10 cellular contexts compared by ENCODE assay signal in genomic region chr7:108097703-108098102, GRCh38. TPM values are rescaled to one million over a fixed set of nuclear protein-coding genes. Genes with fewer than 3 reads are reported as not detected.
DNase-seq lines count a peak whose midpoint lies in the region; ATAC-seq and TF ChIP-seq lines count a peak whose summit lies in the region.
"Had no signal": no experiment of that assay in that cellular context is flagged by ENCODE, and none has a peak within 500 bp of the region (broad histone marks: within the 10 kb centered on the region; RNA-seq: fewer than 3 reads in every experiment).

No MANE protein-coding gene starts in this region.

- BruUV-seq in MCF 10A (replicated peaks; lab: Mats Ljungman, UMichigan): no TSS peak

- TF ChIP-seq CTCF in MCF 10A (IDR thresholded peaks at IDR 0.05; ENCODE audit: unreplicated experiment): peak; percentile 42
- no peak for TF ChIP-seq CTCF in breast epithelium (IDR thresholded peaks at IDR 0.05)
- peak; percentile 67 for TF ChIP-seq CTCF in foreskin keratinocyte (conservative IDR thresholded peaks at IDR 0.05)
- peak; percentile 62 for TF ChIP-seq CTCF in type B pancreatic cell (conservative IDR thresholded peaks at IDR 0.05)

- no peak overlapping the region for H3K4me3 Mint-ChIP-seq in MCF 10A (ENCODE audit: unreplicated experiment)
- H3K4me3 Mint-ChIP-seq in type B pancreatic cell: no peak overlapping the region
- H3K4me3 Mint-ChIP-seq in CD8-positive, alpha-beta memory T cell: no peak overlapping the region

- POLR2A ChIA-PET in MCF 10A (lab: Yijun Ruan, JAX): interaction anchor here (1.2 to 1.5 kb wide), 2 partner anchors 19 to 98 kb away, joined by 4 to 5 read pairs; no protein-coding TSS in a partner anchor
- POLR2A ChIA-PET in CD8-positive, alpha-beta memory T cell (lab: Charles Lee): no interaction called here

- DNase-seq in MCF 10A (ENCODE audit: unreplicated experiment): peak; percentile 66
- DNase-seq in breast epithelium (ENCODE audit: low spot score in 2 of 2): no peak
- peak; percentile 44 for DNase-seq in RPMI8226
- DNase-seq in foreskin keratinocyte: no peak
- no peak for DNase-seq in type B pancreatic cell (ENCODE audit: extremely low spot score, unreplicated experiment)
- DNase-seq in stimulated activated CD4-positive, alpha-beta T cell treated with anti-CD3 and anti-CD28 coated beads, Interleukin-1b, Interleukin-23, amount 100 ng/mL, for 48 hours: no peak
- DNase-seq in CD8-positive, alpha-beta memory T cell: no peak
- DNase-seq in activated T-cell treated with anti-CD3 and anti-CD28 coated beads, Interleukin-2, amount 50 U/mL, for 48 hours: no peak
- DNase-seq: NCI-H526 had no signal

- H3K4me1 ChIP-seq in breast epithelium (peaks cover 0 to 4% of the 10 kb centered on the region in 2 donors), foreskin keratinocyte (no peaks in the 10 kb centered on the region)
- no peaks in the 10 kb centered on the region for H3K4me1 ChIP-seq in CD8-positive, alpha-beta memory T cell (ENCODE audit: insufficient read depth, low read length)

- TF ChIP-seq POLR2A in breast epithelium (IDR thresholded peaks at IDR 0.05): no peak

- intact Hi-C loops in MCF 10A (cut with micrococcal nuclease): loop anchor here (2.0 to 5.0 kb wide), 2 partner anchors 95 to 150 kb away; partner anchors contain the start of gene LAMB1
- intact Hi-C loops in breast epithelium (cut with DNase I; ENCODE audit: low total_unique reads): no loop called here

- H3K36me3 Mint-ChIP-seq in MCF 10A (ENCODE audit: insufficient read depth, unreplicated experiment) (no peaks in the 10 kb centered on the region), type B pancreatic cell (no peaks in the 10 kb centered on the region)
- H3K36me3 Mint-ChIP-seq in CD8-positive, alpha-beta memory T cell: no peaks in the 10 kb centered on the region

- H3K27ac Mint-ChIP-seq in MCF 10A (ENCODE audit: low read depth, unreplicated experiment) (no peak overlapping the region), type B pancreatic cell (no peak overlapping the region)
- no peak overlapping the region for H3K27ac Mint-ChIP-seq in CD8-positive, alpha-beta memory T cell

- H3K4me3 ChIP-seq in breast epithelium: no peak overlapping the region
- no peak overlapping the region for H3K4me3 ChIP-seq in CD8-positive, alpha-beta memory T cell (ENCODE audit: low read length)
- H3K4me3 ChIP-seq: BLaER1 treated with 17β-estradiol and CSF1 and Interleukin-3, amounts not matched to agents 10 nM and 100 nM had no signal

- H3K27me3 Mint-ChIP-seq in MCF 10A (ENCODE audit: insufficient read depth, unreplicated experiment): peaks cover 10% of the 10 kb centered on the region
- H3K27me3 Mint-ChIP-seq in type B pancreatic cell: no peaks in the 10 kb centered on the region
- peaks cover 1 to 11% of the 10 kb centered on the region in 2 donors for H3K27me3 Mint-ChIP-seq in CD8-positive, alpha-beta memory T cell

- no peak for ATAC-seq in foreskin keratinocyte

- no peaks in the 10 kb centered on the region for H3K9me3 Mint-ChIP-seq in MCF 10A (ENCODE audit: unreplicated experiment)
- peaks cover 4% of the 10 kb centered on the region for H3K9me3 Mint-ChIP-seq in type B pancreatic cell
- H3K9me3 Mint-ChIP-seq in CD8-positive, alpha-beta memory T cell: no peaks in the 10 kb centered on the region

- no peaks in the 10 kb centered on the region for H3K36me3 ChIP-seq in breast epithelium
- no peaks in the 10 kb centered on the region for H3K36me3 ChIP-seq in CD8-positive, alpha-beta memory T cell (ENCODE audit: insufficient read depth, low read length)
- H3K36me3 ChIP-seq: BLaER1 treated with 17β-estradiol and CSF1 and Interleukin-3, amounts not matched to agents 10 nM and 100 nM had no signal

- H3K27ac ChIP-seq in breast epithelium (no peak overlapping the region), foreskin keratinocyte (no peak overlapping the region)
- no peak overlapping the region for H3K27ac ChIP-seq in CD8-positive, alpha-beta memory T cell (ENCODE audit: low read depth, low read length)
- H3K27ac ChIP-seq: BLaER1 treated with 17β-estradiol and CSF1 and Interleukin-3, amounts not matched to agents 10 nM and 100 nM had no signal

- no peaks in the 10 kb centered on the region for H3K9me3 ChIP-seq in breast epithelium
- no peaks in the 10 kb centered on the region for H3K9me3 ChIP-seq in CD8-positive, alpha-beta memory T cell (ENCODE audit: low read length)
- H3K9me3 ChIP-seq: BLaER1 treated with 17β-estradiol and CSF1 and Interleukin-3, amounts not matched to agents 10 nM and 100 nM had no signal

- H3K4me1 Mint-ChIP-seq in MCF 10A (ENCODE audit: insufficient read depth, unreplicated experiment) (peaks cover 16% of the 10 kb centered on the region), type B pancreatic cell (ENCODE audit: unreplicated experiment) (peaks cover 31% of the 10 kb centered on the region)
- no peaks in the 10 kb centered on the region for H3K4me1 Mint-ChIP-seq in CD8-positive, alpha-beta memory T cell

- H3K27me3 ChIP-seq in breast epithelium (no peaks in the 10 kb centered on the region), foreskin keratinocyte (no peaks in the 10 kb centered on the region)
- no peaks in the 10 kb centered on the region for H3K27me3 ChIP-seq in CD8-positive, alpha-beta memory T cell (ENCODE audit: insufficient read depth, low read length, poor library complexity, severe bottlenecking)
- H3K27me3 ChIP-seq: BLaER1 treated with 17β-estradiol and CSF1 and Interleukin-3, amounts not matched to agents 10 nM and 100 nM had no signal

- CTCF ChIA-PET in MCF 10A (lab: Yijun Ruan, JAX): interaction anchor here (0.9 to 1.8 kb wide), 5 partner anchors 16 to 48 kb away, joined by 3 to 4 read pairs (median 3); no protein-coding TSS in a partner anchor
- CTCF ChIA-PET in CD8-positive, alpha-beta memory T cell (lab: Charles Lee): no interaction called here

RNA-seq across cellular contexts. Expression of gene LAMB4, which starts 32.5 kb away (rescaled TPM):
- total RNA-seq in MCF 10A (2022) (0.35 TPM in 1 of 2 replicates, not detected in the other), breast epithelium (under 1 TPM; 0.29 to 0.98 (median 0.48) TPM), foreskin keratinocyte (0.07 and 0.14 TPM in 2 replicates), type B pancreatic cell (ENCODE audit: low replicate concordance) (0.81 and 1.3 TPM in 2 replicates)
- polyA plus RNA-seq in foreskin keratinocyte: 0.02 and 0.04 TPM in 2 replicates
- total RNA-seq in CD8-positive, alpha-beta memory T cell: not detected
- not detected for polyA plus RNA-seq in CD8-positive, alpha-beta memory T cell

Comparison
In these comparisons a context has a peak if more than half of its experiments do, and no peak if none do; other contexts are left out.
1. DNase-seq: peak in MCF 10A (single experiment) and RPMI8226 (single experiment); none in breast epithelium (0 of 2), foreskin keratinocyte (0 of 2), type B pancreatic cell (single experiment), stimulated activated CD4-positive, alpha-beta T cell treated with anti-CD3 and anti-CD28 coated beads, Interleukin-1b, Interleukin-23, amount 100 ng/mL, for 48 hours (single experiment), CD8-positive, alpha-beta memory T cell (0 of 5) and activated T-cell treated with anti-CD3 and anti-CD28 coated beads, Interleukin-2, amount 50 U/mL, for 48 hours (0 of 2).
2. CTCF ChIP-seq: peak in MCF 10A (single experiment), foreskin keratinocyte (single experiment) and type B pancreatic cell (single experiment); none in breast epithelium (0 of 3).